Comparison of ENCODE assay signal across 36 cellular contexts in genomic region chrX:11703855-11704254, GRCh38. TPM values are rescaled to one million over a fixed set of nuclear protein-coding genes. Genes with fewer than 3 reads are reported as not detected.
"Had no signal": no experiment of that assay in that cellular context is flagged by ENCODE, and none has a peak within 500 bp of the region (broad histone marks: within the 10 kb centered on the region; RNA-seq: fewer than 3 reads in every experiment).

No MANE protein-coding gene starts in this region.

- H3K27me3 ChIP-seq: MG63 had no signal

- H3K4me2 ChIP-seq: KMS-11 had no signal

- H3K36me3 ChIP-seq: MG63 had no signal

- H3K9me3 ChIP-seq: MG63 had no signal

- H3K27ac ChIP-seq: KMS-11 had no signal

- H3K4me3 ChIP-seq: MG63 had no signal

- DNase-seq: Karpas-422, Kasumi-1, KG1, MG63, MM.1S, MV-4-11, NCI-H1048, NCI-H1092, NCI-H1092 treated with DMSO at 0.1 percent for 48 hours, NCI-H1105, NCI-H1105 treated with DMSO at 0.1 percent for 48 hours, NCI-H1417, NCI-H1417 treated with DMSO at 0.1 percent for 48 hours, NCI-H1436, NCI-H1436 treated with DMSO at 0.1 percent for 48 hours, NCI-H146, NCI-H1694, NCI-H1694 treated with DMSO at 0.1 percent for 48 hours, NCI-H187, NCI-H187 treated with DMSO at 0.1 percent for 48 hours, NCI-H1930, NCI-H2029, NCI-H2029 treated with DMSO at 0.1 percent for 48 hours, NCI-H2081, NCI-H2081 treated with DMSO at 0.1 percent for 48 hours, NCI-H2107, NCI-H2171, NCI-H2171 treated with DMSO at 0.1 percent for 48 hours, NCI-H2227 treated with DMSO at 0.1 percent for 48 hours, NCI-H226, NCI-H345, NCI-H446, NCI-H446 treated with DMSO at 0.1 percent for 48 hours, NCI-H510A had no signal

RNA-seq across cellular contexts. Expression of gene ARHGAP6, which starts 38.1 kb away (rescaled TPM):
- total RNA-seq: MCF 10A had no signal
